ENCODE assay signal across 8 cellular contexts in the genomic region with DNA sequence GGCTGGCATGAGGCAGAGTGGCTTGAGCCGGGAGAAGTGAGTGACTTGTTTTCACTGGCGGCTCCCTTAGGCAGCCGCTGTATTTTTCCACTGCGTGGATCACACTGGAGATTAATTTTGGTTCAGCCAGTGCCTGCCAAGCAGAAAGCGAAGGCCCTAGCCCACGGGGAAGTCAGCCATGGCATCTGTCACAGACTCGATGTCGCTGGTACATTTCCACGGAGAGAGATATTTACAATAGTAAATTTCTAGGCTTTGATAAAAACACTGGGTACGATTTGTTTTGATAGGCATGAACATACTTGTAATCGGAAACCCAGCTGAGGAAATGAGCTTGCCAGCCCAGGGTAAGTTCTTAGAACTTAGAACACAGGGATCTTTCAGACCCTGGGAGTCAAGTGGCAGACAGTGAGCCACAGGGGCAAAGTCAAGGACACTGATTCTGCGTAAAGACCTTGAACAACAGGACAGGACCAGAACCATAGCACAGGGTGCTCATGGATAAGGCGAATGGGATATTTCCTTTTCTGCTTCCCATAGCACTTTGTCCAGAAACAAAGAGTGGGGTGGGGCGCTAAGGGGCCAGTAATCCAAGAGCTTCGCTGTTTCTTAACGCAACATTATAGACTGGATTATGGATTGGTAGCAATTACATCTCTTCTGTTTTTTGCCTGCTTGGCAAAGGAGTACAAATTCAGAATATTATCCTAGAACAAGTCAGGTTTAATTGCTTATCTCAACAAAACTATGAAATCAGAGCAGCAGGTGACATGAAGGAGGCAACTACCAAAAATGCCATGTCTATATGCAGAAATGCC. TPM values are rescaled to one million over a fixed set of nuclear protein-coding genes. Genes with fewer than 3 reads are reported as not detected.
DNase-seq lines count a peak whose midpoint lies in the region; ATAC-seq, FAIRE-seq and TF ChIP-seq lines count a peak whose summit lies in the region.

No MANE protein-coding gene starts in this region.

- peak overlapping the region; percentile 17 to 100 (median 97) for H3K9ac ChIP-seq in BLaER1 treated with 17β-estradiol and CSF1 and Interleukin-3, amounts not matched to agents 10 nM and 100 nM
- peak overlapping the region; percentile 74 for H3K9ac ChIP-seq in keratinocyte (ENCODE audit: control insufficient read depth, extremely low read depth, insufficient read depth, low read length)

- no peak for ATAC-seq in HG02678 (IDR thresholded peaks at IDR 0.05; ENCODE audit: unreplicated experiment)

- H3K4me2 ChIP-seq in BLaER1 treated with 17β-estradiol and CSF1 and Interleukin-3, amounts not matched to agents 10 nM and 100 nM: peak overlapping the region; percentile 78 to 99 (median 96)
- H3K4me2 ChIP-seq in keratinocyte (ENCODE audit: control insufficient read depth, extremely low read depth, insufficient read depth, low read depth, low read length): peak overlapping the region; percentile 60

- peaks cover 22% of the 10 kb centered on the region for H3K79me2 ChIP-seq in keratinocyte (ENCODE audit: control insufficient read depth, insufficient read depth, low read length)

- H3K4me1 ChIP-seq in BLaER1 treated with 17β-estradiol and CSF1 and Interleukin-3, amounts not matched to agents 10 nM and 100 nM: peaks cover 56 to 65% (median 61%) of the 10 kb centered on the region in 10 experiments
- H3K4me1 ChIP-seq in keratinocyte (ENCODE audit: control insufficient read depth, extremely low read depth, insufficient read depth, low read length): peaks cover 50% of the 10 kb centered on the region

- TF ChIP-seq CTCF in keratinocyte (optimal IDR thresholded peaks at IDR 0.05 in 1 of 3, IDR thresholded peaks at IDR 0.05 in 1 of 3, conservative IDR thresholded peaks at IDR 0.05 in 1 of 3; ENCODE audit: extremely low read depth in 1 of 3, insufficient read depth in 2 of 3, low read length in 3 of 3): no peak

- peak; percentile 88 for DNase-seq in NCI-H226
- peak in 48 of 61 donors; percentile 22 to 96 (median 53) for DNase-seq in caudate nucleus (lab: John Stamatoyannopoulos, UW)
- DNase-seq in keratinocyte (ENCODE audit: low read depth, low spot score): no peak
- DNase-seq in skeletal muscle cell (ENCODE audit: low read depth): peak; percentile 86
- no peak for DNase-seq in ecto neural progenitor cell (ENCODE audit: low spot score)
- no peak for DNase-seq in GM12892 (ENCODE audit: insufficient read length)

- peak overlapping the region in 5 of 10 experiments; percentile 27 to 95 (median 78); a peak in 7 of 20 replicates for H3K4me3 ChIP-seq in BLaER1 treated with 17β-estradiol and CSF1 and Interleukin-3, amounts not matched to agents 10 nM and 100 nM
- peak overlapping the region in 1 of 3 experiments; percentile 47 for H3K4me3 ChIP-seq in keratinocyte (ENCODE audit: control insufficient read depth in 2 of 3, extremely low read depth in 1 of 3, insufficient read depth in 2 of 3, low read depth in 1 of 3, low read length in 3 of 3)
- peak overlapping the region; percentile 79 for H3K4me3 ChIP-seq in skeletal muscle cell (ENCODE audit: low read depth, low read length)

- H2AFZ ChIP-seq in keratinocyte (ENCODE audit: control insufficient read depth, low read length): no peak overlapping the region

- no peaks in the 10 kb centered on the region for H3K9me3 ChIP-seq in BLaER1 treated with 17β-estradiol and CSF1 and Interleukin-3, amounts not matched to agents 10 nM and 100 nM (replicated peaks in 1 of 11)
- H3K9me3 ChIP-seq in keratinocyte (ENCODE audit: control insufficient read depth, low read depth, low read length): no peaks in the 10 kb centered on the region

- TF ChIP-seq POLR2A in GM12892 (IDR thresholded peaks at IDR 0.05; ENCODE audit: low read depth, low read length): no peak; the same call in 1 of the 2 replicates

- H3K36me3 ChIP-seq in BLaER1 treated with 17β-estradiol and CSF1 and Interleukin-3, amounts not matched to agents 10 nM and 100 nM: peaks cover 26 to 42% (median 31%) of the 10 kb centered on the region in 11 experiments
- peaks cover 7 to 19% of the 10 kb centered on the region in 2 experiments for H3K36me3 ChIP-seq in keratinocyte (ENCODE audit: control insufficient read depth in 2 of 2, extremely low read depth in 1 of 2, insufficient read depth in 2 of 2, low read length in 2 of 2)

- no peak for FAIRE-seq in keratinocyte (lab: Jason Lieb, UNC)
- FAIRE-seq in GM12892 (lab: Jason Lieb, UNC): no peak

- peaks cover 33 to 56% (median 50%) of the 10 kb centered on the region in 11 experiments; a peak in 21 of 22 replicates for H4K20me1 ChIP-seq in BLaER1 treated with 17β-estradiol and CSF1 and Interleukin-3, amounts not matched to agents 10 nM and 100 nM
- H4K20me1 ChIP-seq in keratinocyte (ENCODE audit: control insufficient read depth, extremely low read depth, insufficient read depth, low read length): peaks cover 6% of the 10 kb centered on the region

- H3K27ac ChIP-seq in BLaER1 treated with 17β-estradiol and CSF1 and Interleukin-3, amounts not matched to agents 10 nM and 100 nM: peak overlapping the region; percentile 49 to 100 (median 78)
- H3K27ac ChIP-seq in caudate nucleus (ENCODE audit: low read depth, low read length): peak overlapping the region; percentile 99
- H3K27ac ChIP-seq in keratinocyte (ENCODE audit: control insufficient read depth, insufficient read depth, low read length): peak overlapping the region; percentile 92

- dilution Hi-C loops in keratinocyte (cut with MboI; ENCODE audit: extremely low pct_ligation_motif_present, low sequenced_read_pairs): no loop called here

- no peaks in the 10 kb centered on the region for H3K27me3 ChIP-seq in BLaER1 treated with 17β-estradiol and CSF1 and Interleukin-3, amounts not matched to agents 10 nM and 100 nM
- no peaks in the 10 kb centered on the region for H3K27me3 ChIP-seq in keratinocyte (ENCODE audit: control insufficient read depth, extremely low read depth, insufficient read depth, low read length)

- no peaks in the 10 kb centered on the region for H3K9me1 ChIP-seq in keratinocyte (ENCODE audit: control insufficient read depth, extremely low read depth, insufficient read depth, low read length)

RNA-seq across cellular contexts. Expression of a gene that starts 4.5 kb away (rescaled TPM):
- 10.4 to 303 TPM (median 174 TPM) in 3 replicates for polyA plus RNA-seq in keratinocyte
- 68.7 TPM for polyA plus RNA-seq in keratinocyte (2011; ENCODE audit: low read depth)
- polyA plus RNA-seq in keratinocyte (2011; cell fraction: cytosol; rRNA removed): 98.5 and 108 TPM in 2 replicates
- 553 and 700 TPM in 2 replicates for polyA plus RNA-seq in keratinocyte (2011; cell fraction: nucleus; rRNA removed)
- polyA plus RNA-seq in keratinocyte (2012; ENCODE audit: low replicate concordance): 7.0 and 200 TPM in 2 replicates
- polyA minus RNA-seq in keratinocyte: 17.6 to 194 TPM (median 125 TPM) in 3 replicates
- 131 TPM for polyA minus RNA-seq in keratinocyte (2011; cell fraction: cytosol; rRNA and poly(A)+ RNA removed)
- polyA minus RNA-seq in keratinocyte (2011; cell fraction: nucleus; rRNA and poly(A)+ RNA removed): 374 and 410 TPM in 2 replicates
- 4.0 TPM for polyA plus RNA-seq in GM12892 (2012; ENCODE audit: missing spikeins)

Comparison
In these comparisons a context has a peak if more than half of its experiments do, and no peak if none do; other contexts are left out.
1. DNase-seq: peak in NCI-H226 (single experiment), caudate nucleus (48 of 61) and skeletal muscle cell (single experiment); none in keratinocyte (single experiment), ecto neural progenitor cell (single experiment) and GM12892 (single experiment).
2. Peak in every context shown above with its lines, with median percentiles within 50 percentile points of each other: H3K27ac ChIP-seq.